8 cellular contexts compared by ENCODE assay signal in the genomic region with DNA sequence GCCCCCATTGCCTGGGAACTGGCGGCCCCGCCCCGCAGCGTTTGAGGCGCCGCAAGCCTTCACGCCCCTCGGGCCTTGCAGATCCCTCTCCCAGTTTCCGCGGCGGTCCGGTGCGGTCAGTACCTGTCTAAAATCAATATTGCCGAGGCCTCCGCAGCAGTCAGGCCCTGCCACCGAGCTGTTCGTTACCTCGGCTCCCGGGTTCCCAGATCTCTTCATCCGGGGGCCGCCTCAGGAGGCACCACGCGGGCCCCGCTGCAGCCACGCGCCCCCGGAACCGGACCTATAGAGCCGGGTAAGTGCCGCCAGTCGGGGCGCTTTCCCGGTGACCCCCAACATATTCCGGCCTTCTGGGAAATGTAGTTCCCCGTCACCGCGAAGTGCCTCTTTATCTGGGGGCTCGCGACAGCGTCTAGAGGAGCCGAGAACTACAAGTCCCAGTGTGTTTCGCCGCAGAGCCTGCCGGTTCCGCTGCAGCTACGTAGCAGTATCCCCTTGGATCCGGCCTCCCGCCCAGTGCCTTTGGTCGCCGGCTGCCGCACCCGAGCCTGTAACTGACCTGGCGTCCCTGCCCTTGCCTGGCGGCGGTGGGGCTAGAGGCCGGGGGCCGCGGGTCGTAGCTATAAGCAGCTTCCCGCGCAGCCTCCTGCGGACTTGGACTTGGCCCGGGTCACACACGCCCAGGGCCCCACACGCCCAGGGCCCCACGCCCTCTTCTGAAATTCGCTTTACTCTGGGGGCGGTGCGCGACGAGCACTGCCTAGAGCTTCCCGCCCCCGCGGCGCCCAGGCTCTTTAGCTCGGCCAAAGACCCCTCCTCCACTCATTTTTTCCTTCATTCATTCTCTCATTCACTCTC. TPM values are rescaled to one million over a fixed set of nuclear protein-coding genes. Genes with fewer than 3 reads are reported as not detected.
DNase-seq lines count a peak whose midpoint lies in the region; ATAC-seq, FAIRE-seq and TF ChIP-seq lines count a peak whose summit lies in the region.

A gene with protein sequence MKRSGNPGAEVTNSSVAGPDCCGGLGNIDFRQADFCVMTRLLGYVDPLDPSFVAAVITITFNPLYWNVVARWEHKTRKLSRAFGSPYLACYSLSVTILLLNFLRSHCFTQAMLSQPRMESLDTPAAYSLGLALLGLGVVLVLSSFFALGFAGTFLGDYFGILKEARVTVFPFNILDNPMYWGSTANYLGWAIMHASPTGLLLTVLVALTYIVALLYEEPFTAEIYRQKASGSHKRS (minus strand): TSS at position 301 of the 858 bp plus-strand sequence. CDS start 82 bp downstream, at position 219.

- H3K27ac ChIP-seq in pancreas = peak within 1 kb of the TSS; percentile 64 to 89 (median 80)
- peak within 1 kb of the TSS; percentile 75 to 81 for H3K27ac ChIP-seq in tibial artery

- peak; percentile 93 for ATAC-seq in HG02759 (IDR thresholded peaks at IDR 0.05; ENCODE audit: unreplicated experiment)
- ATAC-seq in Right ventricle myocardium superior (ENCODE audit: poor library complexity) = peak; percentile 97
- peak; percentile 94 to 97 (median 96) for ATAC-seq in pancreas

- no peaks in the 10 kb centered on the region for H3K9me3 ChIP-seq in pancreas
- H3K9me3 ChIP-seq in tibial artery = no peaks in the 10 kb centered on the region

- intact Hi-C loops in Right ventricle myocardium superior (cut with DNase I) = no loop called here
- intact Hi-C loops in pancreas (cut with DNase I) = no loop called here
- intact Hi-C loops in tibial artery (cut with DNase I; ENCODE audit: low total_unique reads) = loop anchor here (5.0 to 10.0 kb wide), 2 partner anchors 94 to 283 kb away; partner anchors contain the start of gene RASD1

- H3K27me3 ChIP-seq in pancreas = no peaks in the 10 kb centered on the region
- no peaks in the 10 kb centered on the region for H3K27me3 ChIP-seq in tibial artery

- no peak for TF ChIP-seq CTCF in GM12864 (IDR thresholded peaks at IDR 0.05; ENCODE audit: low read depth, low read length, missing control alignments)
- TF ChIP-seq CTCF in pancreas (IDR thresholded peaks at IDR 0.05) = no peak
- no peak for TF ChIP-seq CTCF in tibial artery (IDR thresholded peaks at IDR 0.05)

- no peaks in the 10 kb centered on the region for H3K36me3 ChIP-seq in pancreas
- no peaks in the 10 kb centered on the region for H3K36me3 ChIP-seq in tibial artery

- peak; percentile 59 for FAIRE-seq in pancreas (lab: Jason Lieb, UNC)

- peak; percentile 97 for DNase-seq in GM12864 (ENCODE audit: low read depth)
- DNase-seq in NCI-H1417 (lab: John Stamatoyannopoulos, UW) = peak; percentile 89 to 97 (median 92)
- DNase-seq in SW 1271 (lab: John Stamatoyannopoulos, UW) = peak; percentile 99 to 100
- peak; percentile 86 for DNase-seq in activated naive CD8-positive, alpha-beta T cell treated with anti-CD3 and anti-CD28 coated beads, Interleukin-2, amount 50 U/mL, for 16 hours (ENCODE audit: low read depth, low spot score)
- DNase-seq in Right ventricle myocardium superior = peak; percentile 97
- peak; percentile 89 to 98 (median 96) for DNase-seq in pancreas
- DNase-seq in tibial artery = peak; percentile 98

- H3K4me1 ChIP-seq in pancreas (peaks cover 5 to 6% (median 6%) of the 10 kb centered on the region in 3 donors), tibial artery (peaks cover 0 to 27% (median 20%) of the 10 kb centered on the region in 4 donors)

- 0 to 1% methylated on average over 74 to 76 of the region's 76 CpGs for WGBS in pancreas, 2 donors

- H3K4me3 ChIP-seq in GM12864 (ENCODE audit: low read depth, low read length) = peak within 1 kb of the TSS; percentile 77
- peak within 1 kb of the TSS; percentile 71 to 97 (median 85) for H3K4me3 ChIP-seq in pancreas
- peak within 1 kb of the TSS; percentile 62 to 69 for H3K4me3 ChIP-seq in tibial artery

RNA-seq across cellular contexts. Expression of the gene that starts here (rescaled TPM):
- 16.2 TPM for total RNA-seq in Right ventricle myocardium superior
- 10 to 100 TPM; 14.8 to 26.8 (median 22.1) TPM for total RNA-seq in pancreas
- polyA plus RNA-seq in pancreas = 100 to 1,000 TPM in 1 of 2 donors, 10 to 100 TPM in 1; 26.4 to 109 TPM

Comparison
In these comparisons a context has a peak if more than half of its experiments do, and no peak if none do; other contexts are left out.
1. Peak in every context shown above with its lines: DNase-seq, ATAC-seq, H3K4me3 ChIP-seq and H3K27ac ChIP-seq.